1 cellular context compared by ENCODE assay signal in the genomic region with DNA sequence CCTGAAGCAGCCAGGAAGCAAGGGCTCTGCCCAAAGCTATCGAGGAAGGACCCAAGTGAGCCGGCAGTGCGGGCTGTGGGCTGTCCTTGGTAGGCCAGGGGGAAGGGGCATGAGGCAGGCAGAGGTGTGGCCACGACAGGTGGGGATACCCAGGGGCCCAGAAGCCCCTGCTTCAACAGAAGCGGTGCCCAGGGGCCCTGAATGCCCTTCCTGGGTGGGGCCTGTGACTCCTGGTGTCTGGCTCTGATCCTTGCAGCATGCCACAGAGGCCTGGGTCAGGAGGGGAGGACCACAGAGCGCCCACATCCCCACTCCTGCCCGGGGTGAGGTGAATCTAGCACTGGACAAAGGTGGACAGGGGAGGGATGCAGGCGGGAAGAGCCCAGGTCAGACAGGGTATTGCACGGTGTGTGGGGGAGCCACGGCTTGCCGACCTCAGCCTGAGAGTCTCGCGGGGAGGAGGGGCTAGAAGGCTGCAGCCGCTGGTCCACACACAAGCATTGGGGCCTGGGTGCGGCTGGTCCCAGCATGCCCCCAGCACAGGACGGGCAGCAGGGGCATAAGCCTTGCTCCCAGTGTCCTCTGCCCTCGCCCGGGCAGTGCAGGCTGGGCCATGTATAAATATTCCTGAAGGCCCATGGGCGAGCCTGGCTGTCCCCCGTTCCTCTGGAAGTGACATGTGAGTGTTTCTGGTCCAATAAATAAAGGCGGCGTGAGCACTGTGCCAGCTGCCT.
TF ChIP-seq lines count a peak whose summit lies in the region.

No MANE protein-coding gene starts in this region.

TF ChIP-seq in H1, 55 proteins besides CTCF, POLR2A, EP300 and RAD21:
- TF ChIP-seq YY1 (IDR thresholded peaks at IDR 0.05; ENCODE audit: low read depth, low read length): no peak
- TF ChIP-seq, protein P1, sequence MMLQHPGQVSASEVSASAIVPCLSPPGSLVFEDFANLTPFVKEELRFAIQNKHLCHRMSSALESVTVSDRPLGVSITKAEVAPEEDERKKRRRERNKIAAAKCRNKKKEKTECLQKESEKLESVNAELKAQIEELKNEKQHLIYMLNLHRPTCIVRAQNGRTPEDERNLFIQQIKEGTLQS (IDR thresholded peaks at IDR 0.05; ENCODE audit: insufficient read depth, low read depth, low read length): no peak
- no peak for TF ChIP-seq NRF1 (IDR thresholded peaks at IDR 0.05; ENCODE audit: low read depth, low read length)
- TF ChIP-seq TAF7 (optimal IDR thresholded peaks at IDR 0.05; ENCODE audit: borderline replicate concordance, low read depth, low read length): no peak
- no peak for TF ChIP-seq POLR2AphosphoS5 (IDR thresholded peaks at IDR 0.05; ENCODE audit: low read depth, low read length)
- no peak for TF ChIP-seq SP1 (IDR thresholded peaks at IDR 0.05; ENCODE audit: low read depth, low read length)
- no peak for TF ChIP-seq CREB1 (IDR thresholded peaks at IDR 0.05)
- TF ChIP-seq RXRA (IDR thresholded peaks at IDR 0.05; ENCODE audit: insufficient read depth, low read depth, low read length): no peak
- no peak for TF ChIP-seq GABPA (IDR thresholded peaks at IDR 0.05; ENCODE audit: borderline replicate concordance, insufficient read depth, low read length)
- no peak for TF ChIP-seq KDM4A (IDR thresholded peaks at IDR 0.05; ENCODE audit: low read depth, low read length, severe bottlenecking)
- no peak for TF ChIP-seq SAP30 (IDR thresholded peaks at IDR 0.05; ENCODE audit: insufficient read depth, insufficient replicate concordance, low read length)
- TF ChIP-seq, protein P2, sequence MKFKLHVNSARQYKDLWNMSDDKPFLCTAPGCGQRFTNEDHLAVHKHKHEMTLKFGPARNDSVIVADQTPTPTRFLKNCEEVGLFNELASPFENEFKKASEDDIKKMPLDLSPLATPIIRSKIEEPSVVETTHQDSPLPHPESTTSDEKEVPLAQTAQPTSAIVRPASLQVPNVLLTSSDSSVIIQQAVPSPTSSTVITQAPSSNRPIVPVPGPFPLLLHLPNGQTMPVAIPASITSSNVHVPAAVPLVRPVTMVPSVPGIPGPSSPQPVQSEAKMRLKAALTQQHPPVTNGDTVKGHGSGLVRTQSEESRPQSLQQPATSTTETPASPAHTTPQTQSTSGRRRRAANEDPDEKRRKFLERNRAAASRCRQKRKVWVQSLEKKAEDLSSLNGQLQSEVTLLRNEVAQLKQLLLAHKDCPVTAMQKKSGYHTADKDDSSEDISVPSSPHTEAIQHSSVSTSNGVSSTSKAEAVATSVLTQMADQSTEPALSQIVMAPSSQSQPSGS (IDR thresholded peaks at IDR 0.05; ENCODE audit: low read length): no peak
- TF ChIP-seq ASH2L (IDR thresholded peaks at IDR 0.05; ENCODE audit: low read length): no peak
- no peak for TF ChIP-seq CBX8 (IDR thresholded peaks at IDR 0.05; ENCODE audit: borderline replicate concordance, low read depth, low read length)
- TF ChIP-seq POU5F1 (IDR thresholded peaks at IDR 0.05; ENCODE audit: low read depth, low read length): no peak
- no peak for TF ChIP-seq SRF (IDR thresholded peaks at IDR 0.05; ENCODE audit: low read depth, low read length)
- TF ChIP-seq, protein P3, sequence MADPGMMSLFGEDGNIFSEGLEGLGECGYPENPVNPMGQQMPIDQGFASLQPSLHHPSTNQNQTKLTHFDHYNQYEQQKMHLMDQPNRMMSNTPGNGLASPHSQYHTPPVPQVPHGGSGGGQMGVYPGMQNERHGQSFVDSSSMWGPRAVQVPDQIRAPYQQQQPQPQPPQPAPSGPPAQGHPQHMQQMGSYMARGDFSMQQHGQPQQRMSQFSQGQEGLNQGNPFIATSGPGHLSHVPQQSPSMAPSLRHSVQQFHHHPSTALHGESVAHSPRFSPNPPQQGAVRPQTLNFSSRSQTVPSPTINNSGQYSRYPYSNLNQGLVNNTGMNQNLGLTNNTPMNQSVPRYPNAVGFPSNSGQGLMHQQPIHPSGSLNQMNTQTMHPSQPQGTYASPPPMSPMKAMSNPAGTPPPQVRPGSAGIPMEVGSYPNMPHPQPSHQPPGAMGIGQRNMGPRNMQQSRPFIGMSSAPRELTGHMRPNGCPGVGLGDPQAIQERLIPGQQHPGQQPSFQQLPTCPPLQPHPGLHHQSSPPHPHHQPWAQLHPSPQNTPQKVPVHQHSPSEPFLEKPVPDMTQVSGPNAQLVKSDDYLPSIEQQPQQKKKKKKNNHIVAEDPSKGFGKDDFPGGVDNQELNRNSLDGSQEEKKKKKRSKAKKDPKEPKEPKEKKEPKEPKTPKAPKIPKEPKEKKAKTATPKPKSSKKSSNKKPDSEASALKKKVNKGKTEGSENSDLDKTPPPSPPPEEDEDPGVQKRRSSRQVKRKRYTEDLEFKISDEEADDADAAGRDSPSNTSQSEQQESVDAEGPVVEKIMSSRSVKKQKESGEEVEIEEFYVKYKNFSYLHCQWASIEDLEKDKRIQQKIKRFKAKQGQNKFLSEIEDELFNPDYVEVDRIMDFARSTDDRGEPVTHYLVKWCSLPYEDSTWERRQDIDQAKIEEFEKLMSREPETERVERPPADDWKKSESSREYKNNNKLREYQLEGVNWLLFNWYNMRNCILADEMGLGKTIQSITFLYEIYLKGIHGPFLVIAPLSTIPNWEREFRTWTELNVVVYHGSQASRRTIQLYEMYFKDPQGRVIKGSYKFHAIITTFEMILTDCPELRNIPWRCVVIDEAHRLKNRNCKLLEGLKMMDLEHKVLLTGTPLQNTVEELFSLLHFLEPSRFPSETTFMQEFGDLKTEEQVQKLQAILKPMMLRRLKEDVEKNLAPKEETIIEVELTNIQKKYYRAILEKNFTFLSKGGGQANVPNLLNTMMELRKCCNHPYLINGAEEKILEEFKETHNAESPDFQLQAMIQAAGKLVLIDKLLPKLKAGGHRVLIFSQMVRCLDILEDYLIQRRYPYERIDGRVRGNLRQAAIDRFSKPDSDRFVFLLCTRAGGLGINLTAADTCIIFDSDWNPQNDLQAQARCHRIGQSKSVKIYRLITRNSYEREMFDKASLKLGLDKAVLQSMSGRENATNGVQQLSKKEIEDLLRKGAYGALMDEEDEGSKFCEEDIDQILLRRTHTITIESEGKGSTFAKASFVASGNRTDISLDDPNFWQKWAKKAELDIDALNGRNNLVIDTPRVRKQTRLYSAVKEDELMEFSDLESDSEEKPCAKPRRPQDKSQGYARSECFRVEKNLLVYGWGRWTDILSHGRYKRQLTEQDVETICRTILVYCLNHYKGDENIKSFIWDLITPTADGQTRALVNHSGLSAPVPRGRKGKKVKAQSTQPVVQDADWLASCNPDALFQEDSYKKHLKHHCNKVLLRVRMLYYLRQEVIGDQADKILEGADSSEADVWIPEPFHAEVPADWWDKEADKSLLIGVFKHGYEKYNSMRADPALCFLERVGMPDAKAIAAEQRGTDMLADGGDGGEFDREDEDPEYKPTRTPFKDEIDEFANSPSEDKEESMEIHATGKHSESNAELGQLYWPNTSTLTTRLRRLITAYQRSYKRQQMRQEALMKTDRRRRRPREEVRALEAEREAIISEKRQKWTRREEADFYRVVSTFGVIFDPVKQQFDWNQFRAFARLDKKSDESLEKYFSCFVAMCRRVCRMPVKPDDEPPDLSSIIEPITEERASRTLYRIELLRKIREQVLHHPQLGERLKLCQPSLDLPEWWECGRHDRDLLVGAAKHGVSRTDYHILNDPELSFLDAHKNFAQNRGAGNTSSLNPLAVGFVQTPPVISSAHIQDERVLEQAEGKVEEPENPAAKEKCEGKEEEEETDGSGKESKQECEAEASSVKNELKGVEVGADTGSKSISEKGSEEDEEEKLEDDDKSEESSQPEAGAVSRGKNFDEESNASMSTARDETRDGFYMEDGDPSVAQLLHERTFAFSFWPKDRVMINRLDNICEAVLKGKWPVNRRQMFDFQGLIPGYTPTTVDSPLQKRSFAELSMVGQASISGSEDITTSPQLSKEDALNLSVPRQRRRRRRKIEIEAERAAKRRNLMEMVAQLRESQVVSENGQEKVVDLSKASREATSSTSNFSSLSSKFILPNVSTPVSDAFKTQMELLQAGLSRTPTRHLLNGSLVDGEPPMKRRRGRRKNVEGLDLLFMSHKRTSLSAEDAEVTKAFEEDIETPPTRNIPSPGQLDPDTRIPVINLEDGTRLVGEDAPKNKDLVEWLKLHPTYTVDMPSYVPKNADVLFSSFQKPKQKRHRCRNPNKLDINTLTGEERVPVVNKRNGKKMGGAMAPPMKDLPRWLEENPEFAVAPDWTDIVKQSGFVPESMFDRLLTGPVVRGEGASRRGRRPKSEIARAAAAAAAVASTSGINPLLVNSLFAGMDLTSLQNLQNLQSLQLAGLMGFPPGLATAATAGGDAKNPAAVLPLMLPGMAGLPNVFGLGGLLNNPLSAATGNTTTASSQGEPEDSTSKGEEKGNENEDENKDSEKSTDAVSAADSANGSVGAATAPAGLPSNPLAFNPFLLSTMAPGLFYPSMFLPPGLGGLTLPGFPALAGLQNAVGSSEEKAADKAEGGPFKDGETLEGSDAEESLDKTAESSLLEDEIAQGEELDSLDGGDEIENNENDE (IDR thresholded peaks at IDR 0.05; ENCODE audit: insufficient replicate concordance, low read length): no peak
- TF ChIP-seq SUZ12 (IDR thresholded peaks at IDR 0.05; ENCODE audit: low read length): no peak
